26 cellular contexts compared by ENCODE assay signal in genomic region chr5:96218653-96219052, GRCh38.
"Had no signal": no experiment of that assay in that cellular context is flagged by ENCODE, and none has a peak within 500 bp of the region (broad histone marks: within the 10 kb centered on the region; RNA-seq: fewer than 3 reads in every experiment).

No MANE protein-coding gene starts in this region.

- H3K4me3 ChIP-seq: adrenal gland, MG63, Peyer's patch had no signal

- DNase-seq: activated B cell treated with CpG ODN at 0.5 μM for 24 hours; activated CD4-positive, alpha-beta T cell treated with anti-CD3 and anti-CD28 coated beads for 1 hour; activated CD4-positive, alpha-beta T cell treated with anti-CD3 and anti-CD28 coated beads, Interleukin-2, amount 10 ng/mL, durations not matched to agents 24 days and 14 days; activated CD4-positive, alpha-beta T cell treated with anti-CD3 and anti-CD28 coated beads, Interleukin-2, amount 50 U/mL, for 48 hours; activated CD8-positive, alpha-beta memory T cell treated with anti-CD3 and anti-CD28 coated beads for 24 hours; activated naive CD4-positive, alpha-beta T cell treated with anti-CD3 and anti-CD28 coated beads, Interleukin-2, amount 50 U/mL, for 16 hours; activated naive CD8-positive, alpha-beta T cell treated with anti-CD3 and anti-CD28 coated beads, Interleukin-2, amount 10 ng/mL, durations not matched to agents 7 days and 5 days; activated T-cell treated with anti-CD3 and anti-CD28 coated beads, Interleukin-2, amount 50 U/mL, for 48 hours; adrenal gland; anterior cingulate cortex; central memory CD4-positive, alpha-beta T cell; MG63; MV-4-11; NCI-H1092 treated with DMSO at 0.1 percent for 48 hours; NCI-H1417 treated with DMSO at 0.1 percent for 48 hours; NCI-H1694; NCI-H2029 treated with DMSO at 0.1 percent for 48 hours; NCI-H510A treated with DMSO at 0.1 percent for 48 hours; NCI-H69; NK-92 treated with Interleukin-12 subunit alpha and Interleukin-12 subunit beta, amount 100 ng/mL, for 24 hours; OCI-M1; Peyer's patch; SHP77 treated with DMSO at 0.1 percent for 48 hours; T-helper 9 cell had no signal

- H3K36me3 Mint-ChIP-seq: activated naive CD8-positive, alpha-beta T cell treated with anti-CD3 and anti-CD28 coated beads, Interleukin-2, amount 10 ng/mL, durations not matched to agents 7 days and 5 days had no signal

- H3K4me1 Mint-ChIP-seq: activated B cell treated with CpG ODN at 0.5 μM for 24 hours; activated naive CD8-positive, alpha-beta T cell treated with anti-CD3 and anti-CD28 coated beads, Interleukin-2, amount 10 ng/mL, durations not matched to agents 7 days and 5 days had no signal

- H3K27me3 ChIP-seq: adrenal gland, MG63, Peyer's patch had no signal

- H3K36me3 ChIP-seq: adrenal gland, Peyer's patch had no signal

- H3K4me3 Mint-ChIP-seq: activated B cell treated with CpG ODN at 0.5 μM for 24 hours; activated CD4-positive, alpha-beta T cell treated with anti-CD3 and anti-CD28 coated beads, Interleukin-2, amount 10 ng/mL, durations not matched to agents 24 days and 14 days; activated naive CD8-positive, alpha-beta T cell treated with anti-CD3 and anti-CD28 coated beads, Interleukin-2, amount 10 ng/mL, durations not matched to agents 7 days and 5 days; T-helper 1 cell treated with Interleukin-12 subunit alpha and Interleukin-12 subunit beta and Interleukin-4 antibody, amounts not matched to agents 30 μg/mL and 1 μg/mL, for 36 hours had no signal

- H3K4me1 ChIP-seq: adrenal gland had no signal

- H3K27me3 Mint-ChIP-seq: activated B cell treated with CpG ODN at 0.5 μM for 24 hours had no signal

- H3K27ac Mint-ChIP-seq: activated B cell treated with CpG ODN at 0.5 μM for 24 hours; activated CD4-positive, alpha-beta T cell treated with anti-CD3 and anti-CD28 coated beads, Interleukin-2, amount 10 ng/mL, durations not matched to agents 24 days and 14 days; activated naive CD8-positive, alpha-beta T cell treated with anti-CD3 and anti-CD28 coated beads, Interleukin-2, amount 10 ng/mL, durations not matched to agents 7 days and 5 days; T-helper 1 cell treated with Interleukin-12 subunit alpha and Interleukin-12 subunit beta and Interleukin-4 antibody, amounts not matched to agents 30 μg/mL and 1 μg/mL, for 36 hours had no signal

- H3K9me3 ChIP-seq: adrenal gland, Peyer's patch had no signal

- H3K9me3 Mint-ChIP-seq: activated B cell treated with CpG ODN at 0.5 μM for 24 hours; activated CD4-positive, alpha-beta T cell treated with anti-CD3 and anti-CD28 coated beads, Interleukin-2, amount 10 ng/mL, durations not matched to agents 24 days and 14 days; activated naive CD8-positive, alpha-beta T cell treated with anti-CD3 and anti-CD28 coated beads, Interleukin-2, amount 10 ng/mL, durations not matched to agents 7 days and 5 days had no signal

- H3K27ac ChIP-seq: adrenal gland, KMS-11, Peyer's patch had no signal
